7 cellular contexts compared by ENCODE assay signal in genomic region chr17:64846892-64847291, GRCh38.
DNase-seq lines count a peak whose midpoint lies in the region; ATAC-seq and TF ChIP-seq lines count a peak whose summit lies in the region.
"Not testable (repeated sequence)": the region's sequence is repeated elsewhere in the genome, so short reads cannot be mapped to it uniquely, and the experiment has no call there.

No MANE protein-coding gene starts in this region.

- not testable (repeated sequence) for H3K27ac ChIP-seq in GM23248, lower lobe of right lung

- H3K4me3 Mint-ChIP-seq in MCF 10A (ENCODE audit: unreplicated experiment), result not testable (repeated sequence)

- not testable (repeated sequence) for H3K9ac ChIP-seq in GM23248

- not testable (repeated sequence) for H3K36me3 Mint-ChIP-seq in MCF 10A (ENCODE audit: insufficient read depth, unreplicated experiment)

- not testable (repeated sequence) for H3K4me2 ChIP-seq in GM23248 (ENCODE audit: unreplicated experiment)

- DNase-seq in GM23248 (peak; percentile 53), NOMO-1 treated with DMSO at 0.1 percent for 48 hours (lab: John Stamatoyannopoulos, UW; ENCODE audit: unreplicated experiment) (peak; percentile 4), MCF 10A (ENCODE audit: unreplicated experiment) (peak; percentile 22), fibroblast of peridontal ligament (ENCODE audit: extremely low read depth) (peak; percentile 6)
- DNase-seq in left cardiac atrium; lower lobe of right lung; sciatic nerve (ENCODE audit: low spot score): not testable (repeated sequence)

- not testable (repeated sequence) for H2AFZ ChIP-seq in GM23248

- not testable (repeated sequence) for H3F3A ChIP-seq in GM23248 (ENCODE audit: insufficient read depth)

- not testable (repeated sequence) for TF ChIP-seq CTCF in MCF 10A (IDR thresholded peaks at IDR 0.05; ENCODE audit: unreplicated experiment); lower lobe of right lung (IDR thresholded peaks at IDR 0.05)

- H3K27me3 Mint-ChIP-seq in MCF 10A (ENCODE audit: insufficient read depth, unreplicated experiment), result not testable (repeated sequence)

- not testable (repeated sequence) for H3K4me3 ChIP-seq in GM23248, lower lobe of right lung

- not testable (repeated sequence) for H3K9me3 Mint-ChIP-seq in MCF 10A (ENCODE audit: unreplicated experiment)

- H3K9me3 ChIP-seq in GM23248 (ENCODE audit: low read depth); lower lobe of right lung: not testable (repeated sequence)

- intact Hi-C loops in MCF 10A (cut with micrococcal nuclease); left cardiac atrium (cut with DNase I); lower lobe of right lung (cut with DNase I); sciatic nerve (cut with DNase I): not testable (repeated sequence)

- H3K27me3 ChIP-seq in GM23248 (replicated peaks; ENCODE audit: insufficient read depth); lower lobe of right lung (ENCODE audit: low read depth): not testable (repeated sequence)

- H3K4me1 ChIP-seq in GM23248 (ENCODE audit: insufficient read depth); lower lobe of right lung: not testable (repeated sequence)

- in situ Hi-C loops in GM23248 (cut with MboI), result not testable (repeated sequence)

- not testable (repeated sequence) for H3K36me3 ChIP-seq in GM23248 (ENCODE audit: low read depth); lower lobe of right lung

- not testable (repeated sequence) for H3K79me2 ChIP-seq in GM23248 (ENCODE audit: insufficient read depth)

- not testable (repeated sequence) for H3K27ac Mint-ChIP-seq in MCF 10A (ENCODE audit: low read depth, unreplicated experiment)

- not testable (repeated sequence) for BruUV-seq in MCF 10A (replicated peaks; lab: Mats Ljungman, UMichigan)

- ATAC-seq in left cardiac atrium (peak; percentile 87 to 95), lower lobe of right lung (peak; percentile 87 to 91), sciatic nerve (peak; percentile 82)

- H3K4me1 Mint-ChIP-seq in MCF 10A (ENCODE audit: insufficient read depth, unreplicated experiment), result not testable (repeated sequence)

- H3K9me2 ChIP-seq in GM23248 (ENCODE audit: insufficient read depth), result not testable (repeated sequence)

- POLR2A ChIA-PET in MCF 10A (lab: Yijun Ruan, JAX), result not testable (repeated sequence)

- H4K20me1 ChIP-seq in GM23248 (ENCODE audit: insufficient read depth), result not testable (repeated sequence)

- 39 to 45% methylated on average over 3 of the region's 4 CpGs for WGBS in GM23248 (ENCODE audit: low coverage in 1 of 2, low lambda C conversion rate in 2 of 2, missing lambda C conversion rate in 2 of 2), 2 experiments

- CTCF ChIA-PET in MCF 10A (lab: Yijun Ruan, JAX), result not testable (repeated sequence)
